8 cellular contexts compared by ENCODE assay signal in the genomic region with DNA sequence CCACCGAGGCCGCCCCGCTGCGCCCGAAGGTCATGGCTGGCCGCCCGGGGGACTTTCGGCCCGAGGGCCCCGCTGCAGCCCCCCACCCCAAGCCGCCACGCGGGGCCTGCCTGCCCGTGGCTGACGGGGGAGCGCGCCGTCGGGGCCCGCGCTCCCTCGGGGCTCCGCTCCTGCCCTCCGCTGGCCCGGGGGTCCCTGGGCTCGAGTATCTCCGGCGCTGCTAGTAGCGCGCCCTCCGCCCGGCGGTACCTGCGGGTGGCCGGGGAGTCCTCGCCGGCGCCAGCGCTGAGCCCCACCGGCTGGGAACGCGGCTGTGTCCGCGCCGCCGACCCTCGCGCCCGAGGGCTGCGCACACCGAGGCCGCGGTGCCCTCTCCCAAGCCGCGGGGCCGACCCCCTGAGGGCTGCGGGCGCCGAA. TPM values are rescaled to one million over a fixed set of nuclear protein-coding genes. Genes with fewer than 3 reads are reported as not detected.
A peak's percentile ranks its signal among the peaks of the same experiment; 100 is the strongest.
DNase-seq lines count a peak whose midpoint lies in the region; ATAC-seq lines count a peak whose summit lies in the region.

No MANE protein-coding gene starts in this region.

- CTCF ChIA-PET in T-cell (lab: Charles Lee): interaction anchor here (0.6 to 1.4 kb wide), 5 partner anchors 21 to 623 kb away, joined by 3 to 6 read pairs (median 4); no protein-coding TSS in a partner anchor

- H3K4me3 Mint-ChIP-seq in stimulated activated naive CD8-positive, alpha-beta T cell treated with anti-CD3 and anti-CD28 coated beads, Interleukin-15, amount 100 ng/mL, for 72 hours: peak overlapping the region; percentile 76 to 91
- H3K4me3 Mint-ChIP-seq in T-cell: peak overlapping the region; percentile 71 to 72 (median 72)

- no peaks in the 10 kb centered on the region for H3K9me3 Mint-ChIP-seq in stimulated activated naive CD8-positive, alpha-beta T cell treated with anti-CD3 and anti-CD28 coated beads, Interleukin-15, amount 100 ng/mL, for 72 hours
- no peaks in the 10 kb centered on the region for H3K9me3 Mint-ChIP-seq in T-cell

- H3K27ac Mint-ChIP-seq in stimulated activated naive CD8-positive, alpha-beta T cell treated with anti-CD3 and anti-CD28 coated beads, Interleukin-15, amount 100 ng/mL, for 72 hours: no peak overlapping the region
- H3K27ac Mint-ChIP-seq in T-cell: no peak overlapping the region

- intact Hi-C loops in left colon (cut with DNase I, micrococcal nuclease): no loop called here

- no peak for DNase-seq in stimulated activated naive CD8-positive, alpha-beta T cell treated with anti-CD3 and anti-CD28 coated beads, Interleukin-15, amount 100 ng/mL, for 72 hours
- no peak for DNase-seq in stimulated activated naive CD8-positive, alpha-beta T cell treated with anti-CD3 and anti-CD28 coated beads, Interleukin-15, Interleukin-2, amounts not matched to agents 100 U/mL and 50 U/mL, for 24 hours
- DNase-seq in T-cell (peak in 1 of 34 experiments; percentile 7), left colon (no peak), cerebellum (ENCODE audit: low spot score) (no peak)

- ATAC-seq in stimulated activated naive CD8-positive, alpha-beta T cell treated with anti-CD3 and anti-CD28 coated beads, Interleukin-15, amount 100 ng/mL, for 72 hours: peak; percentile 47
- ATAC-seq in stimulated activated naive CD8-positive, alpha-beta T cell treated with anti-CD3 and anti-CD28 coated beads, Interleukin-15, Interleukin-2, amounts not matched to agents 100 U/mL and 50 U/mL, for 24 hours: no peak
- ATAC-seq in T-cell (replicated peaks in 1 of 4): peak; percentile 13 to 30 (median 24)
- ATAC-seq in left colon: peak; percentile 22
- no peak for ATAC-seq in HG03457 (IDR thresholded peaks at IDR 0.05; ENCODE audit: unreplicated experiment)
- no peak for ATAC-seq in GM19455 (IDR thresholded peaks at IDR 0.05; ENCODE audit: unreplicated experiment)
- no peak for ATAC-seq in GM21367 (IDR thresholded peaks at IDR 0.05; ENCODE audit: unreplicated experiment)

- no peaks in the 10 kb centered on the region for H3K36me3 Mint-ChIP-seq in T-cell

- peaks cover 15% of the 10 kb centered on the region for H3K4me1 Mint-ChIP-seq in stimulated activated naive CD8-positive, alpha-beta T cell treated with anti-CD3 and anti-CD28 coated beads, Interleukin-15, amount 100 ng/mL, for 72 hours
- peaks cover 8 to 11% (median 8%) of the 10 kb centered on the region in 3 donors for H3K4me1 Mint-ChIP-seq in T-cell

- H3K27me3 Mint-ChIP-seq in stimulated activated naive CD8-positive, alpha-beta T cell treated with anti-CD3 and anti-CD28 coated beads, Interleukin-15, amount 100 ng/mL, for 72 hours: peaks cover 12% of the 10 kb centered on the region
- H3K27me3 Mint-ChIP-seq in T-cell: peaks cover 6 to 18% of the 10 kb centered on the region in 2 donors

- POLR2A ChIA-PET in T-cell (lab: Charles Lee): interaction anchor here in 1 of 2 donors (0.6 kb wide), 2 partner anchors 16 to 362 kb away, joined by 4 to 5 read pairs; no protein-coding TSS in a partner anchor

RNA-seq across cellular contexts. Expression of a gene that starts 0.3 kb away (rescaled TPM):
- under 1 TPM in 3 of 5 donors, not detected in 2; 0.09 to 0.25 (median 0.15) TPM for total RNA-seq in T-cell
- total RNA-seq in left colon: 1 to 10 TPM; 3.3 to 5.9 TPM
- total RNA-seq in cerebellum: 0.27 TPM

Comparison
In these comparisons a context has a peak if more than half of its experiments do, and no peak if none do; other contexts are left out.
1. ATAC-seq: peak in stimulated activated naive CD8-positive, alpha-beta T cell treated with anti-CD3 and anti-CD28 coated beads, Interleukin-15, amount 100 ng/mL, for 72 hours (single experiment), T-cell (4 of 4) and left colon (single experiment); none in stimulated activated naive CD8-positive, alpha-beta T cell treated with anti-CD3 and anti-CD28 coated beads, Interleukin-15, Interleukin-2, amounts not matched to agents 100 U/mL and 50 U/mL, for 24 hours (single experiment), HG03457 (single experiment), GM19455 (single experiment) and GM21367 (single experiment).